7 cellular contexts compared by ENCODE assay signal in genomic region chr19:28539759-28540158, GRCh38.
"Had no signal": no experiment of that assay in that cellular context is flagged by ENCODE, and none has a peak within 500 bp of the region (broad histone marks: within the 10 kb centered on the region; RNA-seq: fewer than 3 reads in every experiment).

No MANE protein-coding gene starts in this region.

- H3K27ac ChIP-seq: HL-60, KMS-11 had no signal

- FAIRE-seq: HepG2, HTR-8/SVneo had no signal

- H3K4me2 ChIP-seq: KMS-11 had no signal

- DNase-seq: IMR-90, KBM-7, KG1 had no signal

- ATAC-seq: HepG2 had no signal

- H3K9ac ChIP-seq: KMS-11 had no signal
